Comparison of ENCODE assay signal across 12 cellular contexts in the genomic region with DNA sequence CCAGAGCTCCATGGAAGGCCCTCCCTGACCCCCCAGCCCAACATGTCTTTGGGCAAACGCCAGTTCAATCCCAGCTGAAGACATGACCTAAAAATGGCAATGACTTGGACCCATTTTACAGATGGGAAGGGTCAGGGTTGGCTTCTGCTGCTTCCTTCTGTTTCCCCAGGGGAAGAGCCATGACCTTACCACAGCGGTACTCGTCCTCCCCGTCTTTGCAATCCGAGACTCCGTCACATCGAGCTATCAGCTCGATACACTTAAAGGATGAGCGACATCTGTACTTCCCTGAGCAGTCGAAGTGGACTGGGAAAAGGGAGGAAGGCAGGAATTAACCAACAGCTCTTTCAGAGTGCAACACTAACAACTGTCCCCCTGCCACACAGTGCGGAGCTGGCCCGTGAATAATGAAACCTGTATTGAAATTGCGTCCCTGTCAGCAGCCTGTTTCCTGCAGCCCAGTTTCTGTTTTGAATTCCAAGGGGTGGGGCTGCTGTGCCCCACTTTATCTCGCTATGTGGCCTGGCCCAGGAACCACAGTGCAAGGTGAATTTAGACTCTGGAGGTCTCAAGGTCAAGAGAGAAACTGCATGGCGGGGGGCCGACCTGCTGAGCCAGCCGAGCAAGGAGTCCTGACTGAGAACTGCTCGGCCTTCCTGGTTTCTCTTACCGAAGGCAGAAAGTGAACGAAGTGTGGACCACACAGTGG. TPM values are rescaled to one million over a fixed set of nuclear protein-coding genes. Genes with fewer than 3 reads are reported as not detected.
A peak's percentile ranks its signal among the peaks of the same experiment; 100 is the strongest.
DNase-seq lines count a peak whose midpoint lies in the region; TF ChIP-seq lines count a peak whose summit lies in the region.
"Had no signal": no experiment of that assay in that cellular context is flagged by ENCODE, and none has a peak within 500 bp of the region (broad histone marks: within the 10 kb centered on the region; RNA-seq: fewer than 3 reads in every experiment).

No MANE protein-coding gene starts in this region.

- no peak overlapping the region for H2BK20ac ChIP-seq in H9 (ENCODE audit: low read depth, low read length, poor library complexity, severe bottlenecking)

- H4K91ac ChIP-seq in H9 (ENCODE audit: insufficient read length, low read depth, low read length), result peak overlapping the region; percentile 23

- no peaks in the 10 kb centered on the region for H3K23me2 ChIP-seq in H9 (ENCODE audit: insufficient read length, low read depth, low read length, poor library complexity, severe bottlenecking)

- H2BK12ac ChIP-seq in H9 (ENCODE audit: insufficient read length, low read depth, low read length), result no peak overlapping the region

- H3K56ac ChIP-seq in H9 (ENCODE audit: insufficient read length, low read depth, low read length), result no peak overlapping the region

- peaks cover 2% of the 10 kb centered on the region for H4K20me1 ChIP-seq in H9 (ENCODE audit: control insufficient read depth, insufficient read depth, insufficient read length)
- H4K20me1 ChIP-seq in mammary epithelial cell (ENCODE audit: insufficient read depth, low read length), result no peaks in the 10 kb centered on the region

- no peak overlapping the region for H3K4ac ChIP-seq in H9 (ENCODE audit: low read depth, low read length)

- H3K4me1 ChIP-seq in H9 (ENCODE audit: insufficient read depth, low read length), result peaks cover 6% of the 10 kb centered on the region; the same call in 1 of the 2 replicates
- H3K4me1 ChIP-seq in mammary epithelial cell (ENCODE audit: insufficient read depth, low read length), result no peaks in the 10 kb centered on the region

- CTCF ChIA-PET in mammary epithelial cell (lab: Charles Lee; ENCODE audit: low non-redundant PET), result no interaction called here

- H4K8ac ChIP-seq in H9 (replicated peaks; ENCODE audit: insufficient read length, low read depth, low read length), result no peak overlapping the region

- H3K27ac ChIP-seq in H9 (ENCODE audit: insufficient read length, low read depth, low read length) (no peak overlapping the region), mammary epithelial cell (ENCODE audit: insufficient read depth, low read depth, low read length) (no peak overlapping the region)

- peaks cover 0 to 7% of the 10 kb centered on the region in 2 experiments; a peak in 1 of 5 replicates for H3K9me3 Mint-ChIP-seq in H9
- peaks cover 32% of the 10 kb centered on the region for H3K9me3 Mint-ChIP-seq in nephron progenitor cell

- no peak overlapping the region for H2BK15ac ChIP-seq in H9 (ENCODE audit: low read depth, low read length)

- H2AK5ac ChIP-seq in H9 (ENCODE audit: insufficient read length, low read length), result no peak overlapping the region

- no peak overlapping the region for H2BK120ac ChIP-seq in H9 (ENCODE audit: low read depth, low read length, poor library complexity, severe bottlenecking)

- no peaks in the 10 kb centered on the region for H3K36me3 ChIP-seq in mammary epithelial cell (ENCODE audit: insufficient read depth, low read length)

- H3K79me2 ChIP-seq in H9 (ENCODE audit: insufficient read depth, low read length) (no peaks in the 10 kb centered on the region), mammary epithelial cell (ENCODE audit: insufficient read depth, low read length) (no peaks in the 10 kb centered on the region)

- H3K27ac Mint-ChIP-seq in H9 (peak overlapping the region; percentile 57 to 89 (median 76); a peak in 3 of 7 replicates), nephron progenitor cell (no peak overlapping the region)

- peak overlapping the region; percentile 8 for H3K4me2 ChIP-seq in H9 (ENCODE audit: insufficient read depth, insufficient read length, low read length)
- peak overlapping the region; percentile 47 for H3K4me2 ChIP-seq in mammary epithelial cell (ENCODE audit: insufficient read depth, low read depth, low read length)

- H2BK5ac ChIP-seq in H9 (ENCODE audit: insufficient read length, low read length), result no peak overlapping the region

- H3K4me3 Mint-ChIP-seq in H9 (peak overlapping the region in 1 of 2 experiments; percentile 40; a peak in 2 of 5 replicates), nephron progenitor cell (peak overlapping the region; percentile 21)
- H3K4me3 Mint-ChIP-seq: stimulated activated naive B cell treated with anti-CD40 and anti-IgM and Interleukin-4, amounts not matched to agents 10 μg/mL and 1 μg/mL and 100 μg/mL, for 72 hours had no signal

- peaks cover 25% of the 10 kb centered on the region for H3K27me3 Mint-ChIP-seq in H9 (ENCODE audit: low read depth)
- peaks cover 33% of the 10 kb centered on the region for H3K27me3 Mint-ChIP-seq in nephron progenitor cell (ENCODE audit: low read depth, poor library complexity)

- H3K4me3 ChIP-seq in mammary epithelial cell (replicated peaks in 1 of 3; ENCODE audit: insufficient read depth in 1 of 3, low read depth in 2 of 3, low read length in 3 of 3), result no peak overlapping the region

- peak; percentile 70 for DNase-seq in DMS53 (lab: John Stamatoyannopoulos, UW)
- no peak for DNase-seq in H9
- no peak for DNase-seq in mammary epithelial cell
- no peak for DNase-seq in nephron progenitor cell
- DNase-seq in globus pallidus (ENCODE audit: low spot score), result no peak
- no peak for DNase-seq in NCI-H1694 (lab: John Stamatoyannopoulos, UW)
- no peak for DNase-seq in head of caudate nucleus
- DNase-seq: cortex of kidney; GOT3; NCI-H1105; stimulated activated naive B cell treated with anti-CD40 and anti-IgM and Interleukin-4, amounts not matched to agents 10 μg/mL and 1 μg/mL and 100 μg/mL, for 72 hours had no signal

- H3T11ph ChIP-seq in H9 (ENCODE audit: low read length), result no peak overlapping the region

- no peak overlapping the region for H3K14ac ChIP-seq in H9 (ENCODE audit: insufficient read depth, low read length)

- H3K4me1 Mint-ChIP-seq in H9, result peaks cover 38 to 40% of the 10 kb centered on the region in 2 experiments
- peaks cover 62% of the 10 kb centered on the region for H3K4me1 Mint-ChIP-seq in nephron progenitor cell

- H3K79me1 ChIP-seq in H9 (ENCODE audit: insufficient read depth, low read depth, low read length, poor library complexity, severe bottlenecking), result no peaks in the 10 kb centered on the region

- no peaks in the 10 kb centered on the region for H3K9me3 ChIP-seq in H9 (ENCODE audit: control insufficient read depth, low read depth, low read length)
- H3K9me3 ChIP-seq in mammary epithelial cell (replicated peaks; ENCODE audit: insufficient read depth, low read length), result no peaks in the 10 kb centered on the region

- intact Hi-C loops in mammary epithelial cell (cut with micrococcal nuclease) (no loop called here), head of caudate nucleus (cut with DNase I) (no loop called here)

- H3K18ac ChIP-seq in H9 (ENCODE audit: insufficient read length, low read depth, low read length), result peak overlapping the region; percentile 10

- in situ Hi-C loops in mammary epithelial cell (cut with MboI; ENCODE audit: low sequenced_read_pairs in 2 of 2), result no loop called here

- no peak overlapping the region for H3K23ac ChIP-seq in H9 (ENCODE audit: insufficient read length, low read depth, low read length)

- no peak overlapping the region for H4K5ac ChIP-seq in H9 (ENCODE audit: insufficient read length, low read depth, low read length)

- H3K36me3 Mint-ChIP-seq in H9 (ENCODE audit: insufficient read depth in 1 of 3, low read depth in 3 of 3) (peaks cover 0 to 2% (median 0%) of the 10 kb centered on the region in 3 experiments; a peak in 3 of 7 replicates), nephron progenitor cell (ENCODE audit: low read depth) (no peaks in the 10 kb centered on the region)

- H3K27me3 ChIP-seq in H9 (ENCODE audit: insufficient read depth, low read length), result no peaks in the 10 kb centered on the region
- no peaks in the 10 kb centered on the region for H3K27me3 ChIP-seq in mammary epithelial cell (ENCODE audit: insufficient read depth, low read length)

- TF ChIP-seq CTCF in H9 (conservative IDR thresholded peaks at IDR 0.05), result no peak
- TF ChIP-seq CTCF in mammary epithelial cell (conservative IDR thresholded peaks at IDR 0.05 in 1 of 2, IDR thresholded peaks at IDR 0.05 in 1 of 2; ENCODE audit: extremely low read depth in 1 of 2, insufficient read depth in 1 of 2, low read depth in 1 of 2, low read length in 2 of 2), result no peak
- TF ChIP-seq CTCF in nephron progenitor cell (IDR thresholded peaks at IDR 0.05), result no peak

- H3K9ac ChIP-seq in H9 (ENCODE audit: extremely low read depth, insufficient read length, low read length) (no peak overlapping the region), mammary epithelial cell (ENCODE audit: insufficient read depth, low read length) (no peak overlapping the region)

- WGBS in H9 (ENCODE audit: extremely low coverage, insufficient read length, low lambda C conversion rate), result no CpG with 5 or more reads among the region's 20 CpGs
- WGBS in mammary epithelial cell (ENCODE audit: low coverage, missing lambda C conversion rate), result 51% methylated on average over 18 of the region's 20 CpGs

- BruUV-seq in mammary epithelial cell (replicated peaks; lab: Mats Ljungman, UMichigan), result no TSS peak

- dilution Hi-C loops in mammary epithelial cell (cut with HindIII; ENCODE audit: low sequenced_read_pairs), result no loop called here

- H2AFZ ChIP-seq in H9 (ENCODE audit: low read length) (no peak overlapping the region), mammary epithelial cell (ENCODE audit: low read depth, low read length) (peak overlapping the region; percentile 44)

RNA-seq across cellular contexts. Expression of a gene that starts 7.0 kb away (rescaled TPM):
- 0.31 and 0.44 TPM in 2 replicates for total RNA-seq in H9 (2021)
- total RNA-seq in mammary epithelial cell, result 1 to 10 TPM in 1 of 2 donors, not detected in 1; 2.8 TPM
- polyA plus RNA-seq in mammary epithelial cell, result not detected
- not detected for polyA minus RNA-seq in mammary epithelial cell
- total RNA-seq: frontal cortex had no signal

RNA-seq across cellular contexts. Expression of a gene that starts 14.8 kb away (rescaled TPM):
- total RNA-seq in H9 (2021) (not detected in 2 replicates), mammary epithelial cell (not detected)
- polyA plus RNA-seq in mammary epithelial cell, result not detected
- polyA minus RNA-seq in mammary epithelial cell, result not detected
- total RNA-seq: frontal cortex had no signal

RNA-seq across cellular contexts. Expression of a gene that starts 22.6 kb away (rescaled TPM):
- total RNA-seq in H9 (2021) (not detected in 2 replicates), mammary epithelial cell (not detected)
- polyA plus RNA-seq in mammary epithelial cell, result not detected
- polyA minus RNA-seq in mammary epithelial cell, result not detected
- total RNA-seq: frontal cortex had no signal

RNA-seq across cellular contexts. Expression of a gene that starts 38.1 kb away (rescaled TPM):
- total RNA-seq in H9 (2021) (not detected in 2 replicates), mammary epithelial cell (not detected)
- polyA plus RNA-seq in mammary epithelial cell, result not detected
- polyA minus RNA-seq in mammary epithelial cell, result not detected
- total RNA-seq: frontal cortex had no signal
